In the genomic region with DNA sequence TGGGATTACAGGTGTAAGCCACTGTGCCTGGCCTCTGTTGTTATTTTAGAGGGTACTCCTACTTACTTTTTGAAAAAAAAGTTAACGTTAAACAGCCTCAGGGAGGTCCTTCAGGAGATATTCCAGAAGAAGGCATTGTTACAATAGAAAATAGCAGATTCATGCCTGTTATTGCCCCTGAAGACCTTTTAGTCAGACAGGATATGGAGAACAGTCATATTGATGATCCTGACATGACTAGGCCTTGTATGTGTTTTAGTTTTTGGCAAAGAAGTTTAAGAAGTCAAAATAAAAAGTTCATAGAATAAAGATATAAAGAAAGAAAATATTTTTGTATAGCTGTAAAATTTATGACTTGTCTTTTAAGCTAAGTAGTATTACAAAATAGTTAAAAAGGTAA, we compare ENCODE assay signal across 1 cellular context.
TF ChIP-seq lines count a peak whose summit lies in the region.

No MANE protein-coding gene starts in this region.

TF ChIP-seq in GM12878, 131 proteins besides CTCF, POLR2A, EP300 and RAD21:
- TF ChIP-seq, protein P1, sequence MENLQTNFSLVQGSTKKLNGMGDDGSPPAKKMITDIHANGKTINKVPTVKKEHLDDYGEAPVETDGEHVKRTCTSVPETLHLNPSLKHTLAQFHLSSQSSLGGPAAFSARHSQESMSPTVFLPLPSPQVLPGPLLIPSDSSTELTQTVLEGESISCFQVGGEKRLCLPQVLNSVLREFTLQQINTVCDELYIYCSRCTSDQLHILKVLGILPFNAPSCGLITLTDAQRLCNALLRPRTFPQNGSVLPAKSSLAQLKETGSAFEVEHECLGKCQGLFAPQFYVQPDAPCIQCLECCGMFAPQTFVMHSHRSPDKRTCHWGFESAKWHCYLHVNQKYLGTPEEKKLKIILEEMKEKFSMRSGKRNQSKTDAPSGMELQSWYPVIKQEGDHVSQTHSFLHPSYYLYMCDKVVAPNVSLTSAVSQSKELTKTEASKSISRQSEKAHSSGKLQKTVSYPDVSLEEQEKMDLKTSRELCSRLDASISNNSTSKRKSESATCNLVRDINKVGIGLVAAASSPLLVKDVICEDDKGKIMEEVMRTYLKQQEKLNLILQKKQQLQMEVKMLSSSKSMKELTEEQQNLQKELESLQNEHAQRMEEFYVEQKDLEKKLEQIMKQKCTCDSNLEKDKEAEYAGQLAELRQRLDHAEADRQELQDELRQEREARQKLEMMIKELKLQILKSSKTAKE (IDR thresholded peaks at IDR 0.05; ENCODE audit: low read depth, poor library complexity, severe bottlenecking) = no peak
- peak; percentile 53; the same call in 1 of the 2 replicates for TF ChIP-seq JUNB (IDR thresholded peaks at IDR 0.05)
